20 cellular contexts compared by ENCODE assay signal in the genomic region with DNA sequence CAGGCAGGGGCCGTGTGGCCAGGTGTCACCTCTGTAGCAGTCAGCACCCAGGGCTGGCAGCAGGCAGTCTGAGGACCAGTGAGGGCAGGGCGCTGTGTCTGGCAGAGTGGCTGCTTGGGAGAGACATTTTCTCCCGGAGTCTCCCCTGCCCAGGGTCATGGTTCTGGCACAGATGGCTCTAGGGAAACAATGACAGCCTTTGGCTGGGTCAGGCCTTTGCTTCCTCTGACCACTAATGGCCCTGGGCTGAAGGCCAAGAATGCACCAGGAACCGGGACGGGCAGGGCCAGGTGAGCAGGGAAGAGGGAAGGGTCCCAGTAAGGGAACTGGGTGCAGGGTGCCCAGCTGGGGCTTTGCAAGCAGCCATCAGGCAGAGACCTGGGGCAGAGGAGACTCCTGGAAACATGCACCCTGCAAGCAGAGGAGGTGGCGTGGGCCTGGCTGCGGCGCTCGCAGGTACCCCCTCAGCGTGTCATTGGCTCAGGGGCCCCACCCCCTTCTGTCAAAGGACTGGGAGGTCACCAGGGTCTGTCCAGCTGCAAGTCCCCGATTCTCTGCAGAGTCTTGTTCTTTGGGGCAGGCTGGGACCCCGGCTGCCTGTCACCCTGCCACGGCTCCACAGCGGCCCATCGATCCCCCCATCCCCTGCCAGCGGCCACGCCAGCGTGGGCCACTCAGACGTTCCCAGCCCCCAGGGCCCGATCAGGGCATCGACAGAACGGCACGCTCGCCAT. TPM values are rescaled to one million over a fixed set of nuclear protein-coding genes. Genes with fewer than 3 reads are reported as not detected.
DNase-seq lines count a peak whose midpoint lies in the region; ATAC-seq and TF ChIP-seq lines count a peak whose summit lies in the region.
"Had no signal": no experiment of that assay in that cellular context is flagged by ENCODE, and none has a peak within 500 bp of the region (broad histone marks: within the 10 kb centered on the region; RNA-seq: fewer than 3 reads in every experiment).

No MANE protein-coding gene starts in this region.

- H3K36me3 ChIP-seq in thyroid gland (no peaks in the 10 kb centered on the region), HAP-1 (replicated peaks) (no peaks in the 10 kb centered on the region)

- H3K27ac ChIP-seq in thyroid gland: no peak overlapping the region
- H3K27ac ChIP-seq: epithelial cell of prostate, testis had no signal

- H3K27me3 ChIP-seq in thyroid gland (no peaks in the 10 kb centered on the region), HAP-1 (ENCODE audit: low read depth) (no peaks in the 10 kb centered on the region)
- H3K27me3 ChIP-seq: testis had no signal

- TF ChIP-seq POLR2A in thyroid gland (IDR thresholded peaks at IDR 0.05): no peak

- peak; percentile 5 for ATAC-seq in stimulated activated naive CD8-positive, alpha-beta T cell treated with anti-CD3 and anti-CD28 coated beads, Interleukin-15, amount 100 ng/mL, for 72 hours
- no peak for ATAC-seq in stimulated activated naive CD8-positive, alpha-beta T cell treated with anti-CD3 and anti-CD28 coated beads, Interleukin-15, Interleukin-2, amounts not matched to agents 100 U/mL and 50 U/mL, for 24 hours
- ATAC-seq in HG02642 (IDR thresholded peaks at IDR 0.05; ENCODE audit: poor library complexity, unreplicated experiment): no peak

- no peak overlapping the region for H3K4me3 Mint-ChIP-seq in stimulated activated naive CD8-positive, alpha-beta T cell treated with anti-CD3 and anti-CD28 coated beads, Interleukin-15, amount 100 ng/mL, for 72 hours
- H3K4me3 Mint-ChIP-seq: activated naive CD4-positive, alpha-beta T cell treated with anti-CD3 and anti-CD28 coated beads for 36 hours; immature natural killer cell; nephron progenitor cell had no signal

- H3K9me3 ChIP-seq in thyroid gland: no peaks in the 10 kb centered on the region
- no peaks in the 10 kb centered on the region for H3K9me3 ChIP-seq in HAP-1
- H3K9me3 ChIP-seq: testis had no signal

- peaks cover 58% of the 10 kb centered on the region for H3K27me3 Mint-ChIP-seq in stimulated activated naive CD8-positive, alpha-beta T cell treated with anti-CD3 and anti-CD28 coated beads, Interleukin-15, amount 100 ng/mL, for 72 hours

- DNase-seq in stimulated activated naive CD8-positive, alpha-beta T cell treated with anti-CD3 and anti-CD28 coated beads, Interleukin-15, amount 100 ng/mL, for 72 hours: no peak
- DNase-seq in stimulated activated naive CD8-positive, alpha-beta T cell treated with anti-CD3 and anti-CD28 coated beads, Interleukin-15, Interleukin-2, amounts not matched to agents 100 U/mL and 50 U/mL, for 24 hours: no peak
- DNase-seq in NCI-H69 (lab: John Stamatoyannopoulos, UW) (peak; percentile 53), dermis microvascular lymphatic vessel endothelial cell (ENCODE audit: low read depth in 2 of 2) (peak; percentile 23 to 47), thyroid gland (peak; percentile 37 to 48), HAP-1 (ENCODE audit: low spot score in 2 of 2) (no peak)
- DNase-seq in stimulated activated naive CD4-positive, alpha-beta T cell treated with Interleukin-2 at 50 U/mL for 16 hours (lab: John Stamatoyannopoulos, UW): no peak
- DNase-seq: activated CD4-positive, CD25-positive, alpha-beta regulatory T cell treated with anti-CD3 and anti-CD28 coated beads, Interleukin-2, amount 50 U/mL, for 72 hours; activated naive CD4-positive, alpha-beta T cell treated with anti-CD3 and anti-CD28 coated beads for 36 hours; activated T-cell treated with anti-CD3 and anti-CD28 coated beads, Interleukin-2, amount 50 U/mL, for 1 hour; central memory CD4-positive, alpha-beta T cell; foreskin fibroblast; immature natural killer cell; NCI-H1417; NCI-H524 treated with DMSO at 0.1 percent for 48 hours; nephron progenitor cell; posterior cingulate gyrus; testis had no signal

- 76 to 77% methylated on average over 19 of the region's 24 CpGs for WGBS in thyroid gland, 2 donors

- H3K27ac Mint-ChIP-seq in stimulated activated naive CD8-positive, alpha-beta T cell treated with anti-CD3 and anti-CD28 coated beads, Interleukin-15, amount 100 ng/mL, for 72 hours: no peak overlapping the region
- H3K27ac Mint-ChIP-seq: activated naive CD4-positive, alpha-beta T cell treated with anti-CD3 and anti-CD28 coated beads for 36 hours; immature natural killer cell; nephron progenitor cell had no signal

- no peaks in the 10 kb centered on the region for H3K9me3 Mint-ChIP-seq in stimulated activated naive CD8-positive, alpha-beta T cell treated with anti-CD3 and anti-CD28 coated beads, Interleukin-15, amount 100 ng/mL, for 72 hours
- H3K9me3 Mint-ChIP-seq: activated naive CD4-positive, alpha-beta T cell treated with anti-CD3 and anti-CD28 coated beads for 36 hours; immature natural killer cell; nephron progenitor cell had no signal

- H3K4me1 ChIP-seq in thyroid gland: peaks cover 5 to 21% of the 10 kb centered on the region in 2 donors
- peaks cover 12% of the 10 kb centered on the region for H3K4me1 ChIP-seq in HAP-1

- intact Hi-C loops in thyroid gland (cut with DNase I): no loop called here

- H3K4me1 Mint-ChIP-seq in stimulated activated naive CD8-positive, alpha-beta T cell treated with anti-CD3 and anti-CD28 coated beads, Interleukin-15, amount 100 ng/mL, for 72 hours: peaks cover 11% of the 10 kb centered on the region

- no peak overlapping the region for H3K4me3 ChIP-seq in thyroid gland (replicated peaks in 1 of 3)
- no peak overlapping the region for H3K4me3 ChIP-seq in HAP-1
- H3K4me3 ChIP-seq: testis had no signal

- no peak for TF ChIP-seq CTCF in thyroid gland (IDR thresholded peaks at IDR 0.05)

- in situ Hi-C loops in HAP-1 (cut with MboI; ENCODE audit: low sequenced_read_pairs): no loop called here

RNA-seq across cellular contexts. Expression of a gene that starts 18.8 kb away (rescaled TPM):
- 40.2 and 57.1 TPM in 2 replicates for total RNA-seq in dermis microvascular lymphatic vessel endothelial cell
- 10 to 100 TPM; 23.5 to 35.3 (median 25.6) TPM for total RNA-seq in thyroid gland

RNA-seq across cellular contexts. Expression of a gene that starts 42.4 kb away (rescaled TPM):
- total RNA-seq in dermis microvascular lymphatic vessel endothelial cell (12.2 and 16.2 TPM in 2 replicates), thyroid gland (10 to 100 TPM; 18.4 to 33.6 (median 22.4) TPM)

Comparison
In these comparisons a context has a peak if more than half of its experiments do, and no peak if none do; other contexts are left out.
1. DNase-seq: peak in NCI-H69 (single experiment), dermis microvascular lymphatic vessel endothelial cell (2 of 2) and thyroid gland (2 of 2); none in stimulated activated naive CD8-positive, alpha-beta T cell treated with anti-CD3 and anti-CD28 coated beads, Interleukin-15, amount 100 ng/mL, for 72 hours (0 of 2), stimulated activated naive CD8-positive, alpha-beta T cell treated with anti-CD3 and anti-CD28 coated beads, Interleukin-15, Interleukin-2, amounts not matched to agents 100 U/mL and 50 U/mL, for 24 hours (single experiment), stimulated activated naive CD4-positive, alpha-beta T cell treated with Interleukin-2 at 50 U/mL for 16 hours (single experiment) and HAP-1 (0 of 2).